Comparison of ENCODE assay signal across 10 cellular contexts in genomic region chr6:116016846-116017545, GRCh38.
DNase-seq lines count a peak whose midpoint lies in the region; ATAC-seq lines count a peak whose summit lies in the region.
"Had no signal": no experiment of that assay in that cellular context is flagged by ENCODE, and none has a peak within 500 bp of the region (broad histone marks: within the 10 kb centered on the region; RNA-seq: fewer than 3 reads in every experiment).

No MANE protein-coding gene starts in this region.

- DNase-seq in DMS 273 (lab: John Stamatoyannopoulos, UW; ENCODE audit: unreplicated experiment) (peak; percentile 11), DMS 273 treated with DMSO at 0.1 percent for 48 hours (lab: John Stamatoyannopoulos, UW) (no peak), NCI-H69 (lab: John Stamatoyannopoulos, UW) (peak; percentile 87), globus pallidus (ENCODE audit: low spot score) (peak; percentile 75), superior temporal gyrus (ENCODE audit: extremely low spot score) (peak; percentile 87), COLO668 (lab: John Stamatoyannopoulos, UW; ENCODE audit: unreplicated experiment) (no peak)
- DNase-seq: occipital lobe had no signal

- ATAC-seq in GM19351 (IDR thresholded peaks at IDR 0.05; ENCODE audit: unreplicated experiment) (no peak), HG02588 (IDR thresholded peaks at IDR 0.05; ENCODE audit: unreplicated experiment) (no peak)
- ATAC-seq: K562 had no signal

Comparison
In these comparisons a context has a peak if more than half of its experiments do, and no peak if none do; other contexts are left out.
1. DNase-seq: peak in DMS 273 (single experiment), NCI-H69 (single experiment), globus pallidus (single experiment) and superior temporal gyrus (single experiment); none in DMS 273 treated with DMSO at 0.1 percent for 48 hours (single experiment) and COLO668 (single experiment).